18 cellular contexts compared by ENCODE assay signal in genomic region chr2:204705243-204705971, GRCh38.
DNase-seq lines count a peak whose midpoint lies in the region; ATAC-seq and TF ChIP-seq lines count a peak whose summit lies in the region.
"Had no signal": no experiment of that assay in that cellular context is flagged by ENCODE, and none has a peak within 500 bp of the region (broad histone marks: within the 10 kb centered on the region; RNA-seq: fewer than 3 reads in every experiment).

No MANE protein-coding gene starts in this region.

- H3K9me3 ChIP-seq in RWPE2 (ENCODE audit: severe bottlenecking), result no peaks in the 10 kb centered on the region
- no peaks in the 10 kb centered on the region for H3K9me3 ChIP-seq in upper lobe of right lung
- H3K9me3 ChIP-seq: heart right ventricle, transverse colon had no signal

- no peaks in the 10 kb centered on the region for H3K9me3 Mint-ChIP-seq in activated CD8-positive, alpha-beta T cell treated with anti-CD3 and anti-CD28 coated beads, Interleukin-2, amount 10 ng/mL, durations not matched to agents 7 days and 5 days (ENCODE audit: insufficient read depth)
- H3K9me3 Mint-ChIP-seq: activated naive CD4-positive, alpha-beta T cell treated with anti-CD3 and anti-CD28 coated beads, Interleukin-2, amount 50 U/mL, for 72 hours had no signal

- no peaks in the 10 kb centered on the region for H3K27me3 Mint-ChIP-seq in activated CD8-positive, alpha-beta T cell treated with anti-CD3 and anti-CD28 coated beads, Interleukin-2, amount 10 ng/mL, durations not matched to agents 7 days and 5 days (ENCODE audit: low read depth)

- peak; percentile 18 for DNase-seq in NCI-H2227 (lab: John Stamatoyannopoulos, UW; ENCODE audit: unreplicated experiment)
- no peak for DNase-seq in NCI-H2227 treated with DMSO at 0.1 percent for 48 hours (lab: John Stamatoyannopoulos, UW)
- no peak for DNase-seq in RWPE2 (ENCODE audit: low spot score)
- peak; percentile 11 for DNase-seq in foreskin melanocyte
- DNase-seq in upper lobe of right lung, result no peak
- no peak for DNase-seq in activated gamma-delta T cell treated with Interleukin-2 at 50 U/mL for 16 hours
- DNase-seq in activated CD8-positive, alpha-beta T cell treated with anti-CD3 and anti-CD28 coated beads, Interleukin-2, amount 10 ng/mL, durations not matched to agents 7 days and 5 days, result no peak
- no peak for DNase-seq in NCI-H526 (lab: John Stamatoyannopoulos, UW)
- DNase-seq: activated CD8-positive, alpha-beta memory T cell treated with anti-CD3 and anti-CD28 coated beads, Interleukin-2, amount 50 U/mL, for 4 hours; CD4-positive, CD25-positive, alpha-beta regulatory T cell; GF-D8; heart right ventricle; NCI-H446 treated with DMSO at 0.1 percent for 48 hours; stimulated activated CD4-positive, alpha-beta T cell treated with anti-CD3 and anti-CD28 coated beads, Interleukin-2, amount 100 ng/mL, for 24 hours; stimulated activated CD8-positive, alpha-beta memory T cell treated with anti-CD3 and anti-CD28 coated beads, Interleukin-4, amount 100 ng/mL, for 48 hours; transverse colon had no signal

- H3K36me3 ChIP-seq in RWPE2 (ENCODE audit: low read depth) (no peaks in the 10 kb centered on the region), upper lobe of right lung (no peaks in the 10 kb centered on the region)
- H3K36me3 ChIP-seq: heart right ventricle, transverse colon had no signal

- H3K36me3 Mint-ChIP-seq in activated CD8-positive, alpha-beta T cell treated with anti-CD3 and anti-CD28 coated beads, Interleukin-2, amount 10 ng/mL, durations not matched to agents 7 days and 5 days (ENCODE audit: low read depth), result no peaks in the 10 kb centered on the region
- H3K36me3 Mint-ChIP-seq: activated naive CD4-positive, alpha-beta T cell treated with anti-CD3 and anti-CD28 coated beads, Interleukin-2, amount 50 U/mL, for 72 hours; CD4-positive, CD25-positive, alpha-beta regulatory T cell had no signal

- no peaks in the 10 kb centered on the region for H3K4me1 ChIP-seq in RWPE2 (ENCODE audit: insufficient read depth, poor library complexity, severe bottlenecking)
- no peaks in the 10 kb centered on the region for H3K4me1 ChIP-seq in upper lobe of right lung
- H3K4me1 ChIP-seq: heart right ventricle had no signal

- H3K27ac ChIP-seq in RWPE2 (ENCODE audit: poor library complexity, severe bottlenecking) (no peak overlapping the region), upper lobe of right lung (no peak overlapping the region)
- H3K27ac ChIP-seq: heart right ventricle, transverse colon had no signal

- no peak overlapping the region for H3K27ac Mint-ChIP-seq in activated CD8-positive, alpha-beta T cell treated with anti-CD3 and anti-CD28 coated beads, Interleukin-2, amount 10 ng/mL, durations not matched to agents 7 days and 5 days
- H3K27ac Mint-ChIP-seq: activated naive CD4-positive, alpha-beta T cell treated with anti-CD3 and anti-CD28 coated beads, Interleukin-2, amount 50 U/mL, for 72 hours; CD4-positive, CD25-positive, alpha-beta regulatory T cell had no signal

- no peak overlapping the region for H3K4me3 Mint-ChIP-seq in activated CD8-positive, alpha-beta T cell treated with anti-CD3 and anti-CD28 coated beads, Interleukin-2, amount 10 ng/mL, durations not matched to agents 7 days and 5 days
- H3K4me3 Mint-ChIP-seq: CD4-positive, CD25-positive, alpha-beta regulatory T cell had no signal

- H3K27me3 ChIP-seq in RWPE2 (ENCODE audit: insufficient read depth, poor library complexity, severe bottlenecking) (no peaks in the 10 kb centered on the region), upper lobe of right lung (no peaks in the 10 kb centered on the region)
- H3K27me3 ChIP-seq: heart right ventricle, transverse colon had no signal

- ATAC-seq in RWPE2 (ENCODE audit: low read depth) (peak; percentile 51; the same call in 1 of the 3 replicates), upper lobe of right lung (peak; percentile 75)
- ATAC-seq in activated CD8-positive, alpha-beta T cell treated with anti-CD3 and anti-CD28 coated beads, Interleukin-2, amount 10 ng/mL, durations not matched to agents 7 days and 5 days, result no peak
- ATAC-seq: activated CD4-positive, CD25-positive, alpha-beta regulatory T cell treated with anti-CD3 and anti-CD28 coated beads, Interleukin-2, amount 50 U/mL, for 24 hours; activated naive CD4-positive, alpha-beta T cell treated with anti-CD3 and anti-CD28 coated beads, Interleukin-2, amount 50 U/mL, for 72 hours; heart right ventricle had no signal

- CTCF ChIA-PET in activated CD8-positive, alpha-beta T cell treated with anti-CD3 and anti-CD28 coated beads, Interleukin-2, amount 10 ng/mL, durations not matched to agents 7 days and 5 days (lab: Charles Lee), result no interaction called here

- no peaks in the 10 kb centered on the region for H3K4me1 Mint-ChIP-seq in activated CD8-positive, alpha-beta T cell treated with anti-CD3 and anti-CD28 coated beads, Interleukin-2, amount 10 ng/mL, durations not matched to agents 7 days and 5 days (ENCODE audit: low read depth)
- H3K4me1 Mint-ChIP-seq: CD4-positive, CD25-positive, alpha-beta regulatory T cell had no signal

- POLR2A ChIA-PET in activated CD8-positive, alpha-beta T cell treated with anti-CD3 and anti-CD28 coated beads, Interleukin-2, amount 10 ng/mL, durations not matched to agents 7 days and 5 days (lab: Charles Lee), result no interaction called here

- intact Hi-C loops in upper lobe of right lung (cut with DNase I), result no loop called here

- TF ChIP-seq CTCF in RWPE2 (IDR thresholded peaks at IDR 0.05; ENCODE audit: poor library complexity, severe bottlenecking) (no peak), upper lobe of right lung (IDR thresholded peaks at IDR 0.05) (no peak)

- H3K4me3 ChIP-seq in RWPE2 (ENCODE audit: severe bottlenecking) (no peak overlapping the region), upper lobe of right lung (no peak overlapping the region)
- H3K4me3 ChIP-seq: heart right ventricle, transverse colon had no signal

Comparison
In these comparisons a context has a peak if more than half of its experiments do, and no peak if none do; other contexts are left out.
1. DNase-seq: peak in NCI-H2227 (single experiment) and foreskin melanocyte (single experiment); none in NCI-H2227 treated with DMSO at 0.1 percent for 48 hours (single experiment), RWPE2 (single experiment), upper lobe of right lung (single experiment), activated gamma-delta T cell treated with Interleukin-2 at 50 U/mL for 16 hours (single experiment), activated CD8-positive, alpha-beta T cell treated with anti-CD3 and anti-CD28 coated beads, Interleukin-2, amount 10 ng/mL, durations not matched to agents 7 days and 5 days (single experiment) and NCI-H526 (0 of 2).